Comparison of ENCODE assay signal across 1 cellular context in genomic region chr6:25911359-25911758, GRCh38.
TF ChIP-seq lines count a peak whose summit lies in the region.

No MANE protein-coding gene starts in this region.

TF ChIP-seq in HepG2, 621 proteins besides CTCF, POLR2A, EP300 and RAD21:
- peak; percentile 25; the same call in 1 of the 2 replicates for TF ChIP-seq HOMEZ (CRISPR knock-in tag; IDR thresholded peaks at IDR 0.05; ENCODE audit: low read depth)
- no peak for TF ChIP-seq SRSF9 (IDR thresholded peaks at IDR 0.05; ENCODE audit: borderline replicate concordance, insufficient read depth, low read depth, low read length, poor library complexity, severe bottlenecking)
- no peak for TF ChIP-seq ZNF749 (CRISPR knock-in tag; IDR thresholded peaks at IDR 0.05; ENCODE audit: borderline replicate concordance)
- TF ChIP-seq RAD51 (IDR thresholded peaks at IDR 0.05; ENCODE audit: borderline replicate concordance), result no peak
- TF ChIP-seq PHB2 (IDR thresholded peaks at IDR 0.05; ENCODE audit: partially characterized antibody), result no peak
- no peak for TF ChIP-seq ZNF510 (CRISPR knock-in tag; IDR thresholded peaks at IDR 0.05; ENCODE audit: low read depth)
- TF ChIP-seq HMG20A (CRISPR knock-in tag; IDR thresholded peaks at IDR 0.05; ENCODE audit: borderline replicate concordance), result peak; percentile 8; the same call in 1 of the 2 replicates
- no peak for TF ChIP-seq MYPOP (CRISPR knock-in tag; IDR thresholded peaks at IDR 0.05)
- TF ChIP-seq MIXL1 (CRISPR knock-in tag; IDR thresholded peaks at IDR 0.05), result no peak
- no peak for TF ChIP-seq TFE3 (CRISPR knock-in tag; IDR thresholded peaks at IDR 0.05)
- no peak for TF ChIP-seq MED8 (CRISPR knock-in tag; IDR thresholded peaks at IDR 0.05; ENCODE audit: insufficient replicate concordance)
- TF ChIP-seq NFE2L2 (IDR thresholded peaks at IDR 0.05; ENCODE audit: low read length), result no peak
- no peak for TF ChIP-seq ZNF615 (CRISPR knock-in tag; IDR thresholded peaks at IDR 0.05; ENCODE audit: borderline replicate concordance)
- no peak for TF ChIP-seq GABPA (IDR thresholded peaks at IDR 0.05; ENCODE audit: low read depth, low read length)
- 0 out of 2 replicates have a peak, but pooled peaks have one; percentile 19 for TF ChIP-seq GABPA (CRISPR knock-in tag; IDR thresholded peaks at IDR 0.05; ENCODE audit: low read depth)
- no peak for TF ChIP-seq EZH2 (conservative IDR thresholded peaks at IDR 0.05; ENCODE audit: low read depth, low read length)
- no peak for TF ChIP-seq CSRNP1 (CRISPR knock-in tag; IDR thresholded peaks at IDR 0.05)
- peak; percentile 32; the same call in 1 of the 2 replicates for TF ChIP-seq ELF3 (CRISPR knock-in tag; IDR thresholded peaks at IDR 0.05)
- TF ChIP-seq BCLAF1 (IDR thresholded peaks at IDR 0.05), result no peak
